8 cellular contexts compared by ENCODE assay signal in genomic region chr7:149459540-149460433, GRCh38. TPM values are rescaled to one million over a fixed set of nuclear protein-coding genes. Genes with fewer than 3 reads are reported as not detected.
A peak's percentile ranks its signal among the peaks of the same experiment; 100 is the strongest.
DNase-seq lines count a peak whose midpoint lies in the region; ATAC-seq and TF ChIP-seq lines count a peak whose summit lies in the region.

No MANE protein-coding gene starts in this region.

- H3K4me3 ChIP-seq in Panc1 (ENCODE audit: low read depth in 2 of 2, low read length in 2 of 2) (peak overlapping the region; percentile 53 to 72), mucosa of stomach (ENCODE audit: low read length) (peak overlapping the region; percentile 25), uterus (peak overlapping the region; percentile 35 to 68)
- peak overlapping the region; percentile 41 for H3K4me3 ChIP-seq in effector memory CD4-positive, alpha-beta T cell (ENCODE audit: insufficient read depth, low read depth, low read length, poor library complexity, severe bottlenecking)

- TF ChIP-seq POLR2A in uterus (IDR thresholded peaks at IDR 0.05): no peak

- H3K4me1 ChIP-seq in Panc1 (ENCODE audit: control insufficient read depth, insufficient read depth, low read length) (peaks cover 12% of the 10 kb centered on the region; the same call in 1 of the 2 replicates), mucosa of stomach (ENCODE audit: control insufficient read depth, insufficient read depth, low read length) (peaks cover 16% of the 10 kb centered on the region), uterus (no peaks in the 10 kb centered on the region)
- peaks cover 16% of the 10 kb centered on the region for H3K4me1 ChIP-seq in effector memory CD4-positive, alpha-beta T cell (ENCODE audit: control insufficient read depth, insufficient read depth, low read length, poor library complexity, severe bottlenecking)

- in situ Hi-C loops in Panc1 (cut with HindIII; ENCODE audit: low pct_unique_long_range_greater_than_20kb, low sequenced_read_pairs): no loop called here

- POLR2A ChIA-PET in Panc1 (lab: Charles Lee): no interaction called here

- TF ChIP-seq CTCF in Panc1 (IDR thresholded peaks at IDR 0.05) (no peak), uterus (IDR thresholded peaks at IDR 0.05) (no peak)

- CTCF ChIA-PET in Panc1 (lab: Charles Lee): interaction anchor here (0.6 kb wide), 3 partner anchors 20 to 105 kb away, joined by 3 to 6 read pairs (median 3); no protein-coding TSS in a partner anchor

- intact Hi-C loops in Panc1 (cut with micrococcal nuclease; ENCODE audit: unreplicated experiment): no loop called here
- intact Hi-C loops in uterus (cut with DNase I; ENCODE audit: low total_unique reads): no loop called here

- DNase-seq in stimulated activated CD4-positive, alpha-beta T cell treated with anti-CD3 and anti-CD28 coated beads, Interleukin-12 subunit alpha, Interleukin-12 subunit beta, amount 100 ng/mL, for 4 hours: peak; percentile 28
- DNase-seq in stimulated activated CD4-positive, alpha-beta T cell treated with anti-CD3 and anti-CD28 coated beads, Interleukin-1b, Interleukin-23, amount 100 ng/mL, for 48 hours: no peak
- DNase-seq in Panc1 (ENCODE audit: low read depth, low spot score) (no peak), uterus (no peak), NCI-H187 treated with DMSO at 0.1 percent for 48 hours (lab: John Stamatoyannopoulos, UW) (no peak)
- no peak for DNase-seq in effector memory CD4-positive, alpha-beta T cell

- no TSS peak for BruUV-seq in Panc1 (replicated peaks; lab: Mats Ljungman, UMichigan)

- H3K9me3 ChIP-seq in Panc1 (ENCODE audit: control insufficient read depth, insufficient read depth, low read depth, low read length) (no peaks in the 10 kb centered on the region), mucosa of stomach (ENCODE audit: control insufficient read depth, low read length) (no peaks in the 10 kb centered on the region), uterus (no peaks in the 10 kb centered on the region)
- H3K9me3 ChIP-seq in effector memory CD4-positive, alpha-beta T cell (ENCODE audit: control insufficient read depth, low read length): no peaks in the 10 kb centered on the region

- H3K27ac ChIP-seq in Panc1 (ENCODE audit: low read length): no peak overlapping the region
- no peak overlapping the region for H3K27ac ChIP-seq in effector memory CD4-positive, alpha-beta T cell (ENCODE audit: insufficient read depth, low read length, poor library complexity, severe bottlenecking)
- H3K27ac ChIP-seq in uterus: peak overlapping the region; percentile 43 to 77

- H3K27me3 ChIP-seq in Panc1 (ENCODE audit: control insufficient read depth, insufficient read depth, low read length): no peaks in the 10 kb centered on the region
- no peaks in the 10 kb centered on the region for H3K27me3 ChIP-seq in effector memory CD4-positive, alpha-beta T cell (replicated peaks; ENCODE audit: control insufficient read depth, insufficient read depth, low read length, poor library complexity, severe bottlenecking)
- no peaks in the 10 kb centered on the region for H3K27me3 ChIP-seq in mucosa of stomach (ENCODE audit: control insufficient read depth, insufficient read depth, low read length)
- H3K27me3 ChIP-seq in uterus: no peaks in the 10 kb centered on the region

- H3K36me3 ChIP-seq in Panc1 (ENCODE audit: control insufficient read depth, insufficient read depth, low read length) (no peaks in the 10 kb centered on the region; the same call in 1 of the 2 replicates), mucosa of stomach (ENCODE audit: control insufficient read depth, insufficient read depth, low read length) (no peaks in the 10 kb centered on the region), uterus (no peaks in the 10 kb centered on the region)
- H3K36me3 ChIP-seq in effector memory CD4-positive, alpha-beta T cell (ENCODE audit: control insufficient read depth, insufficient read depth, low read length): peaks cover 12% of the 10 kb centered on the region

- ATAC-seq in HG02759 (IDR thresholded peaks at IDR 0.05; ENCODE audit: unreplicated experiment) (peak; percentile 44), Panc1 (peak; percentile 76)

- H3K9ac ChIP-seq in mucosa of stomach (ENCODE audit: low read length): peak overlapping the region; percentile 47

RNA-seq across cellular contexts. Expression of gene ZNF777, which starts 1.1 kb away (rescaled TPM):
- total RNA-seq in Panc1 (2021; ENCODE audit: unreplicated experiment): 17.4 TPM
- 18.8 TPM for polyA plus RNA-seq in Panc1 (2012; ENCODE audit: insufficient read length)
- 10 to 100 TPM in 1 of 4 donors, 1 to 10 TPM in 3; 4.4 to 15.9 (median 5.8) TPM for total RNA-seq in uterus

RNA-seq across cellular contexts. Expression of gene ZNF746, which starts 37.8 kb away (rescaled TPM):
- total RNA-seq in Panc1 (2021; ENCODE audit: unreplicated experiment): 22.2 TPM
- polyA plus RNA-seq in Panc1 (2012; ENCODE audit: insufficient read length): 19.0 TPM
- 10 to 100 TPM; 15.6 to 30.5 (median 20.2) TPM for total RNA-seq in uterus

Comparison
In these comparisons a context has a peak if more than half of its experiments do, and no peak if none do; other contexts are left out.
1. H3K27ac ChIP-seq: peak in uterus (2 of 2); none in Panc1 (single experiment) and effector memory CD4-positive, alpha-beta T cell (single experiment).
2. Peak in every context shown above with its lines, with median percentiles within 50 percentile points of each other: H3K4me3 ChIP-seq.